28 cellular contexts compared by ENCODE assay signal in genomic region chrY:15779891-15780290, GRCh38.
"Had no signal": no experiment of that assay in that cellular context is flagged by ENCODE, and none has a peak within 500 bp of the region (broad histone marks: within the 10 kb centered on the region; RNA-seq: fewer than 3 reads in every experiment).

No MANE protein-coding gene starts in this region.

- H3K36me3 ChIP-seq: colonic mucosa, esophagus muscularis mucosa, esophagus squamous epithelium, gastrocnemius medialis, gastroesophageal sphincter, heart left ventricle, heart right ventricle had no signal

- ATAC-seq: effector memory CD8-positive, alpha-beta T cell; esophagus mucosa; foreskin keratinocyte; gastrocnemius medialis; gastroesophageal sphincter; heart left ventricle; heart right ventricle had no signal

- H3K9me3 ChIP-seq: colonic mucosa, esophagus muscularis mucosa, esophagus squamous epithelium, gastrocnemius medialis, gastroesophageal sphincter, heart left ventricle, heart right ventricle had no signal

- H3K4me1 ChIP-seq: colonic mucosa, esophagus muscularis mucosa, esophagus squamous epithelium, foreskin keratinocyte, gastrocnemius medialis, gastroesophageal sphincter, heart left ventricle, heart right ventricle had no signal

- H3K4me3 ChIP-seq: colonic mucosa, coronary artery, dorsolateral prefrontal cortex, esophagus muscularis mucosa, esophagus squamous epithelium, gastrocnemius medialis, gastroesophageal sphincter, heart left ventricle, heart right ventricle had no signal

- DNase-seq: colonic mucosa; cortex of kidney; dermis blood vessel endothelial cell; dorsolateral prefrontal cortex; effector CD4-positive, alpha-beta T cell; effector CD8-positive, alpha-beta T cell; effector memory CD4-positive, alpha-beta T cell; effector memory CD8-positive, alpha-beta T cell; endodermal cell; erythroblast; esophagus squamous epithelium; foreskin fibroblast; foreskin keratinocyte; foreskin melanocyte; gastrocnemius medialis; glutamatergic neuron; head of caudate nucleus; heart left ventricle; heart right ventricle had no signal

- H3K27ac ChIP-seq: colonic mucosa, coronary artery, dorsolateral prefrontal cortex, epithelial cell of prostate, esophagus muscularis mucosa, esophagus squamous epithelium, foreskin keratinocyte, gastrocnemius medialis, gastroesophageal sphincter, heart left ventricle, heart right ventricle had no signal

- H3K27me3 ChIP-seq: colonic mucosa, dorsolateral prefrontal cortex, esophagus muscularis mucosa, esophagus squamous epithelium, foreskin keratinocyte, gastrocnemius medialis, gastroesophageal sphincter, heart left ventricle, heart right ventricle had no signal

- FAIRE-seq: colon, endometrium, endothelial cell of umbilical vein, frontal cortex had no signal
